ENCODE assay signal across 13 cellular contexts in genomic region chr12:56998981-56999380, GRCh38. TPM values are rescaled to one million over a fixed set of nuclear protein-coding genes. Genes with fewer than 3 reads are reported as not detected.
DNase-seq lines count a peak whose midpoint lies in the region; ATAC-seq, FAIRE-seq and TF ChIP-seq lines count a peak whose summit lies in the region.
"Had no signal": no experiment of that assay in that cellular context is flagged by ENCODE, and none has a peak within 500 bp of the region (broad histone marks: within the 10 kb centered on the region; RNA-seq: fewer than 3 reads in every experiment).

No MANE protein-coding gene starts in this region.

- H3K9me3 ChIP-seq in astrocyte (ENCODE audit: insufficient read depth, low read depth, low read length) (no peaks in the 10 kb centered on the region), HepG2 (ENCODE audit: low read length) (no peaks in the 10 kb centered on the region), WERI-Rb-1 (ENCODE audit: severe bottlenecking) (no peaks in the 10 kb centered on the region)

- H3K4me3 ChIP-seq in astrocyte (ENCODE audit: insufficient read depth, low read depth, low read length) (no peak overlapping the region), HepG2 (replicated peaks in 1 of 3; ENCODE audit: insufficient read depth in 1 of 3, low read depth in 2 of 3, low read length in 3 of 3) (no peak overlapping the region), WERI-Rb-1 (ENCODE audit: low read depth, low read length) (no peak overlapping the region)
- H3K4me3 ChIP-seq: skin epidermis had no signal

- no peaks in the 10 kb centered on the region for H3K27me3 ChIP-seq in astrocyte (ENCODE audit: insufficient read depth, low read length)
- no peaks in the 10 kb centered on the region; a peak in 1 of 5 replicates for H3K27me3 ChIP-seq in HepG2 (ENCODE audit: control insufficient read depth in 1 of 2, insufficient read depth in 2 of 2, low read length in 2 of 2)
- no peaks in the 10 kb centered on the region for H3K27me3 ChIP-seq in WERI-Rb-1 (ENCODE audit: insufficient read depth, low read depth, severe bottlenecking)

- H3K4me1 Mint-ChIP-seq in astrocyte (ENCODE audit: low read depth, unreplicated experiment) (peaks cover 18% of the 10 kb centered on the region), glutamatergic neuron (ENCODE audit: low read depth, unreplicated experiment) (peaks cover 32% of the 10 kb centered on the region)

- H3K27me3 Mint-ChIP-seq in astrocyte (ENCODE audit: low read depth, unreplicated experiment) (peaks cover 6% of the 10 kb centered on the region), glutamatergic neuron (ENCODE audit: unreplicated experiment) (peaks cover under 1% of the 10 kb centered on the region)

- TF ChIP-seq EP300 in HepG2 (IDR thresholded peaks at IDR 0.05; ENCODE audit: low read depth in 2 of 2, low read length in 2 of 2) (no peak), HepG2 (CRISPR knock-in tag; IDR thresholded peaks at IDR 0.05; ENCODE audit: borderline replicate concordance) (no peak)

- TF ChIP-seq CTCF in astrocyte (IDR thresholded peaks at IDR 0.05; ENCODE audit: insufficient read depth, low read depth, low read length) (no peak), HepG2 (CRISPR knock-in tag; IDR thresholded peaks at IDR 0.05) (no peak), WERI-Rb-1 (IDR thresholded peaks at IDR 0.05; ENCODE audit: low read depth, low read length) (no peak), glutamatergic neuron (IDR thresholded peaks at IDR 0.05; ENCODE audit: partially characterized antibody, unreplicated experiment) (no peak)

- no peaks in the 10 kb centered on the region for H3K4me1 ChIP-seq in astrocyte (ENCODE audit: insufficient read depth, low read length)
- H3K4me1 ChIP-seq in HepG2 (ENCODE audit: insufficient read depth, low read length): peaks cover 16% of the 10 kb centered on the region

- WGBS in HepG2 (ENCODE audit: low lambda C conversion rate): 83% methylated on average over 4 of the region's 4 CpGs

- in situ Hi-C loops in HepG2 (cut with HindIII; ENCODE audit: extremely low pct_ligation_motif_present, low pct_unique_long_range_greater_than_20kb): no loop called here

- H3K9ac ChIP-seq in astrocyte (ENCODE audit: low read length) (no peak overlapping the region), HepG2 (ENCODE audit: insufficient read depth, low read depth, low read length) (no peak overlapping the region)

- TF ChIP-seq POLR2A in GM12891 (IDR thresholded peaks at IDR 0.05; ENCODE audit: low read depth, low read length) (no peak), HepG2 (IDR thresholded peaks at IDR 0.05; ENCODE audit: insufficient read depth in 1 of 2, low read depth in 2 of 2, low read length in 2 of 2) (no peak)

- peaks cover 75% of the 10 kb centered on the region for H4K20me1 ChIP-seq in astrocyte (ENCODE audit: insufficient read depth, low read length)
- H4K20me1 ChIP-seq in HepG2 (ENCODE audit: insufficient read depth, low read length): peaks cover 4% of the 10 kb centered on the region

- H3K36me3 ChIP-seq in astrocyte (ENCODE audit: insufficient read depth, low read length) (peaks cover 27% of the 10 kb centered on the region), HepG2 (replicated peaks in 1 of 2; ENCODE audit: control insufficient read depth in 1 of 2, insufficient read depth in 2 of 2, low read length in 2 of 2) (peaks cover 8 to 26% of the 10 kb centered on the region in 2 experiments), WERI-Rb-1 (peaks cover 49% of the 10 kb centered on the region)

- H3K4me2 ChIP-seq in astrocyte (ENCODE audit: low read length) (no peak overlapping the region), HepG2 (ENCODE audit: low read depth, low read length) (no peak overlapping the region)

- H3K4me3 Mint-ChIP-seq in astrocyte (ENCODE audit: unreplicated experiment) (no peak overlapping the region), glutamatergic neuron (ENCODE audit: unreplicated experiment) (no peak overlapping the region)
- H3K4me3 Mint-ChIP-seq: brain had no signal

- H3K9me3 Mint-ChIP-seq in astrocyte (ENCODE audit: unreplicated experiment) (no peaks in the 10 kb centered on the region), glutamatergic neuron (ENCODE audit: unreplicated experiment) (peaks cover 4% of the 10 kb centered on the region)
- H3K9me3 Mint-ChIP-seq: brain had no signal

- FAIRE-seq in GM12891 (lab: Jason Lieb, UNC) (peak; percentile 94), astrocyte (lab: Jason Lieb, UNC) (peak; percentile 26), HepG2 (lab: Jason Lieb, UNC) (no peak)
- FAIRE-seq: HTR-8/SVneo had no signal

- H2AFZ ChIP-seq in astrocyte (ENCODE audit: low read depth, low read length): no peak overlapping the region
- no peak overlapping the region for H2AFZ ChIP-seq in HepG2 (ENCODE audit: low read length)

- POLR2A ChIA-PET in HepG2 (lab: Yijun Ruan, JAX): no interaction called here

- H3K36me3 Mint-ChIP-seq in astrocyte (ENCODE audit: low read depth, unreplicated experiment) (peaks cover 26% of the 10 kb centered on the region), glutamatergic neuron (ENCODE audit: unreplicated experiment) (peaks cover 10% of the 10 kb centered on the region)

- intact Hi-C loops in HepG2 (cut with micrococcal nuclease; ENCODE audit: unreplicated experiment): no loop called here

- CTCF ChIA-PET in HepG2 (lab: Yijun Ruan, JAX; ENCODE audit: low intra/inter-chr PET ratio, low total read pairs): no interaction called here

- ATAC-seq in GM21381 (IDR thresholded peaks at IDR 0.05; ENCODE audit: unreplicated experiment): peak; percentile 84
- peak; percentile 63 for ATAC-seq in HG03442 (IDR thresholded peaks at IDR 0.05; ENCODE audit: unreplicated experiment)
- no peak for ATAC-seq in HepG2

- H3K27ac ChIP-seq in astrocyte (ENCODE audit: low read depth, low read length): no peak overlapping the region
- H3K27ac ChIP-seq in HepG2 (ENCODE audit: extremely low read length, insufficient read depth, low read length): no peak overlapping the region
- no peak overlapping the region for H3K27ac ChIP-seq in WERI-Rb-1

- no peak for TF ChIP-seq RAD21 in HepG2 (CRISPR knock-in tag; IDR thresholded peaks at IDR 0.05)

- no peak overlapping the region for H3K27ac Mint-ChIP-seq in astrocyte (ENCODE audit: unreplicated experiment)
- no peak overlapping the region for H3K27ac Mint-ChIP-seq in glutamatergic neuron (ENCODE audit: unreplicated experiment)

- DNase-seq in GM12891 (ENCODE audit: insufficient read length, low spot score): peak; percentile 62
- DNase-seq in astrocyte (ENCODE audit: low read depth): no peak
- DNase-seq in HepG2 (ENCODE audit: low spot score): no peak
- no peak for DNase-seq in WERI-Rb-1
- no peak for DNase-seq in GF-D8 (lab: John Stamatoyannopoulos, UW)
- DNase-seq in glutamatergic neuron: no peak
- DNase-seq: DMS153 had no signal

- H3K79me2 ChIP-seq in astrocyte (ENCODE audit: insufficient read depth, low read length) (peaks cover 46% of the 10 kb centered on the region), HepG2 (ENCODE audit: insufficient read depth, low read length) (peaks cover 2% of the 10 kb centered on the region)

- no TSS peak for BruUV-seq in HepG2 (replicated peaks; lab: Mats Ljungman, UMichigan)

RNA-seq across cellular contexts. Expression of gene ZBTB39, which starts 7.4 kb away (rescaled TPM):
- 2.0 TPM for polyA plus RNA-seq in GM12891 (2012; ENCODE audit: low read depth, missing spikeins)
- total RNA-seq in astrocyte (8.4 and 9.8 TPM in 2 replicates), HepG2 (2016; rRNA removed; fragmentation: Illumina TruSeq; extraction: Trizol) (6.5 and 8.1 TPM in 2 replicates), glutamatergic neuron (ENCODE audit: unreplicated experiment) (23.5 TPM)
- 0.79 and 0.91 TPM in 2 replicates for total RNA-seq in HepG2 (2016; cell fraction: cytosol; rRNA removed; fragmentation: Illumina TruSeq; extraction: Trizol; ENCODE audit: low read depth)
- 6.5 and 7.2 TPM in 2 replicates for total RNA-seq in HepG2 (2016; cell fraction: insoluble cytoplasmic fraction; rRNA removed; fragmentation: Illumina TruSeq; extraction: Trizol)
- 3.6 and 4.0 TPM in 2 replicates for total RNA-seq in HepG2 (2016; cell fraction: membrane; rRNA removed; fragmentation: Illumina TruSeq; extraction: Trizol)
- total RNA-seq in HepG2 (2016; cell fraction: nucleus; rRNA removed; fragmentation: Illumina TruSeq; extraction: Trizol): 5.7 and 6.7 TPM in 2 replicates
- 6.4 and 6.9 TPM in 2 replicates for polyA plus RNA-seq in HepG2 (2011; rRNA removed)
- polyA plus RNA-seq in HepG2 (2011; cell fraction: cytosol; rRNA removed): 4.9 and 5.8 TPM in 2 replicates
- 7.9 and 8.5 TPM in 2 replicates for polyA plus RNA-seq in HepG2 (2011; cell fraction: nucleus; rRNA removed)
- polyA plus RNA-seq in HepG2 (2012): 4.4 and 4.7 TPM in 2 replicates
- polyA plus RNA-seq in HepG2 (2016; cell fraction: cytosol; fragmentation: Illumina TruSeq; extraction: Trizol; ENCODE audit: low read depth): 0.19 and 0.26 TPM in 2 replicates
- polyA plus RNA-seq in HepG2 (2016; cell fraction: insoluble cytoplasmic fraction; fragmentation: Illumina TruSeq; extraction: Trizol; ENCODE audit: low read depth): 4.5 and 5.7 TPM in 2 replicates
- polyA plus RNA-seq in HepG2 (2016; cell fraction: membrane; fragmentation: Illumina TruSeq; extraction: Trizol; ENCODE audit: low read depth): 1.3 and 1.5 TPM in 2 replicates
- 7.1 and 8.3 TPM in 2 replicates for polyA plus RNA-seq in HepG2 (2016; cell fraction: nucleus; fragmentation: Illumina TruSeq; extraction: Trizol; ENCODE audit: insufficient read depth, low read depth)
- 10.0 and 11.4 TPM in 2 replicates for polyA minus RNA-seq in HepG2 (2011; rRNA and poly(A)+ RNA removed; ENCODE audit: low replicate concordance)
- 6.2 and 6.7 TPM in 2 replicates for polyA minus RNA-seq in HepG2 (2011; cell fraction: cytosol; rRNA and poly(A)+ RNA removed)
- 8.6 and 10.3 TPM in 2 replicates for polyA minus RNA-seq in HepG2 (2011; cell fraction: nucleus; rRNA and poly(A)+ RNA removed)

RNA-seq across cellular contexts. Expression of gene TAC3, which starts 17.3 kb away (rescaled TPM):
- 0.27 TPM for polyA plus RNA-seq in GM12891 (2012; ENCODE audit: low read depth, missing spikeins)
- total RNA-seq in astrocyte (1.3 and 2.5 TPM in 2 replicates), HepG2 (2016; rRNA removed; fragmentation: Illumina TruSeq; extraction: Trizol) (0.15 TPM in 1 of 2 replicates, not detected in the other), glutamatergic neuron (ENCODE audit: unreplicated experiment) (0.74 TPM)
- not detected in 2 replicates for total RNA-seq in HepG2 (2016; cell fraction: cytosol; rRNA removed; fragmentation: Illumina TruSeq; extraction: Trizol; ENCODE audit: low read depth)
- total RNA-seq in HepG2 (2016; cell fraction: insoluble cytoplasmic fraction; rRNA removed; fragmentation: Illumina TruSeq; extraction: Trizol): 0.19 TPM in 1 of 2 replicates, not detected in the other
- not detected in 2 replicates for total RNA-seq in HepG2 (2016; cell fraction: membrane; rRNA removed; fragmentation: Illumina TruSeq; extraction: Trizol)
- not detected in 2 replicates for total RNA-seq in HepG2 (2016; cell fraction: nucleus; rRNA removed; fragmentation: Illumina TruSeq; extraction: Trizol)
- polyA plus RNA-seq in HepG2 (2011; rRNA removed): 0.13 and 0.25 TPM in 2 replicates
- polyA plus RNA-seq in HepG2 (2011; cell fraction: cytosol; rRNA removed): 0.14 TPM in 1 of 2 replicates, not detected in the other
- 0.59 and 0.64 TPM in 2 replicates for polyA plus RNA-seq in HepG2 (2011; cell fraction: nucleus; rRNA removed)
- polyA plus RNA-seq in HepG2 (2012): 0.21 TPM in 1 of 2 replicates, not detected in the other
- polyA plus RNA-seq in HepG2 (2016; cell fraction: cytosol; fragmentation: Illumina TruSeq; extraction: Trizol; ENCODE audit: low read depth): not detected in 2 replicates
- polyA plus RNA-seq in HepG2 (2016; cell fraction: insoluble cytoplasmic fraction; fragmentation: Illumina TruSeq; extraction: Trizol; ENCODE audit: low read depth): 0.43 TPM in 1 of 2 replicates, not detected in the other
- polyA plus RNA-seq in HepG2 (2016; cell fraction: membrane; fragmentation: Illumina TruSeq; extraction: Trizol; ENCODE audit: low read depth): not detected in 2 replicates
- polyA plus RNA-seq in HepG2 (2016; cell fraction: nucleus; fragmentation: Illumina TruSeq; extraction: Trizol; ENCODE audit: insufficient read depth, low read depth): 1.00 TPM in 1 of 2 replicates, not detected in the other
- polyA minus RNA-seq in HepG2 (2011; rRNA and poly(A)+ RNA removed; ENCODE audit: low replicate concordance): not detected in 2 replicates
- not detected in 2 replicates for polyA minus RNA-seq in HepG2 (2011; cell fraction: cytosol; rRNA and poly(A)+ RNA removed)
- not detected in 2 replicates for polyA minus RNA-seq in HepG2 (2011; cell fraction: nucleus; rRNA and poly(A)+ RNA removed)
- total RNA-seq: RPMI7951 had no signal

RNA-seq across cellular contexts. Expression of gene RDH16, which starts 41.6 kb away (rescaled TPM):
- polyA plus RNA-seq in GM12891 (2012; ENCODE audit: low read depth, missing spikeins): 0.04 TPM
- 0.31 and 0.32 TPM in 2 replicates for total RNA-seq in astrocyte
- 0.07 and 0.13 TPM in 2 replicates for total RNA-seq in HepG2 (2016; rRNA removed; fragmentation: Illumina TruSeq; extraction: Trizol)
- total RNA-seq in HepG2 (2016; cell fraction: cytosol; rRNA removed; fragmentation: Illumina TruSeq; extraction: Trizol; ENCODE audit: low read depth): not detected in 2 replicates
- 0.09 and 0.22 TPM in 2 replicates for total RNA-seq in HepG2 (2016; cell fraction: insoluble cytoplasmic fraction; rRNA removed; fragmentation: Illumina TruSeq; extraction: Trizol)
- total RNA-seq in HepG2 (2016; cell fraction: membrane; rRNA removed; fragmentation: Illumina TruSeq; extraction: Trizol): 0.07 and 0.09 TPM in 2 replicates
- total RNA-seq in HepG2 (2016; cell fraction: nucleus; rRNA removed; fragmentation: Illumina TruSeq; extraction: Trizol): 0.34 TPM in 1 of 2 replicates, not detected in the other
- polyA plus RNA-seq in HepG2 (2011; rRNA removed): 0.05 TPM in 2 replicates
- 0.04 and 0.05 TPM in 2 replicates for polyA plus RNA-seq in HepG2 (2011; cell fraction: cytosol; rRNA removed)
- 0.23 and 0.26 TPM in 2 replicates for polyA plus RNA-seq in HepG2 (2011; cell fraction: nucleus; rRNA removed)
- 0.09 and 0.50 TPM in 2 replicates for polyA plus RNA-seq in HepG2 (2012)
- polyA plus RNA-seq in HepG2 (2016; cell fraction: cytosol; fragmentation: Illumina TruSeq; extraction: Trizol; ENCODE audit: low read depth): 0.09 TPM in 1 of 2 replicates, not detected in the other
- 0.19 TPM in 1 of 2 replicates, not detected in the other for polyA plus RNA-seq in HepG2 (2016; cell fraction: insoluble cytoplasmic fraction; fragmentation: Illumina TruSeq; extraction: Trizol; ENCODE audit: low read depth)
- 0.08 and 0.13 TPM in 2 replicates for polyA plus RNA-seq in HepG2 (2016; cell fraction: membrane; fragmentation: Illumina TruSeq; extraction: Trizol; ENCODE audit: low read depth)
- 0.25 and 0.44 TPM in 2 replicates for polyA plus RNA-seq in HepG2 (2016; cell fraction: nucleus; fragmentation: Illumina TruSeq; extraction: Trizol; ENCODE audit: insufficient read depth, low read depth)
- polyA minus RNA-seq in HepG2 (2011; rRNA and poly(A)+ RNA removed; ENCODE audit: low replicate concordance): 0.18 TPM in 1 of 2 replicates, not detected in the other
- not detected in 2 replicates for polyA minus RNA-seq in HepG2 (2011; cell fraction: cytosol; rRNA and poly(A)+ RNA removed)
- 0.13 and 0.37 TPM in 2 replicates for polyA minus RNA-seq in HepG2 (2011; cell fraction: nucleus; rRNA and poly(A)+ RNA removed)
- total RNA-seq in glutamatergic neuron (ENCODE audit: unreplicated experiment): 0.74 TPM
- total RNA-seq: RPMI7951 had no signal

RNA-seq across cellular contexts. Expression of gene MYO1A, which starts 50.9 kb away (rescaled TPM):
- 0.21 TPM for polyA plus RNA-seq in GM12891 (2012; ENCODE audit: low read depth, missing spikeins)
- total RNA-seq in astrocyte (0.34 TPM in 1 of 2 replicates, not detected in the other), HepG2 (2016; rRNA removed; fragmentation: Illumina TruSeq; extraction: Trizol) (5.3 TPM in 2 replicates), glutamatergic neuron (ENCODE audit: unreplicated experiment) (0.64 TPM)
- 0.61 and 0.62 TPM in 2 replicates for total RNA-seq in HepG2 (2016; cell fraction: cytosol; rRNA removed; fragmentation: Illumina TruSeq; extraction: Trizol; ENCODE audit: low read depth)
- 2.6 and 4.1 TPM in 2 replicates for total RNA-seq in HepG2 (2016; cell fraction: insoluble cytoplasmic fraction; rRNA removed; fragmentation: Illumina TruSeq; extraction: Trizol)
- 0.69 and 0.71 TPM in 2 replicates for total RNA-seq in HepG2 (2016; cell fraction: membrane; rRNA removed; fragmentation: Illumina TruSeq; extraction: Trizol)
- 2.9 and 4.9 TPM in 2 replicates for total RNA-seq in HepG2 (2016; cell fraction: nucleus; rRNA removed; fragmentation: Illumina TruSeq; extraction: Trizol)
- polyA plus RNA-seq in HepG2 (2011; rRNA removed): 6.0 and 10.6 TPM in 2 replicates
- 2.8 and 3.1 TPM in 2 replicates for polyA plus RNA-seq in HepG2 (2011; cell fraction: cytosol; rRNA removed)
- 26.7 and 34.0 TPM in 2 replicates for polyA plus RNA-seq in HepG2 (2011; cell fraction: nucleus; rRNA removed)
- 6.9 and 13.6 TPM in 2 replicates for polyA plus RNA-seq in HepG2 (2012)
- 0.20 and 0.40 TPM in 2 replicates for polyA plus RNA-seq in HepG2 (2016; cell fraction: cytosol; fragmentation: Illumina TruSeq; extraction: Trizol; ENCODE audit: low read depth)
- polyA plus RNA-seq in HepG2 (2016; cell fraction: insoluble cytoplasmic fraction; fragmentation: Illumina TruSeq; extraction: Trizol; ENCODE audit: low read depth): 2.6 TPM in 2 replicates
- 0.34 and 1.5 TPM in 2 replicates for polyA plus RNA-seq in HepG2 (2016; cell fraction: membrane; fragmentation: Illumina TruSeq; extraction: Trizol; ENCODE audit: low read depth)
- polyA plus RNA-seq in HepG2 (2016; cell fraction: nucleus; fragmentation: Illumina TruSeq; extraction: Trizol; ENCODE audit: insufficient read depth, low read depth): 7.9 and 10.3 TPM in 2 replicates
- polyA minus RNA-seq in HepG2 (2011; rRNA and poly(A)+ RNA removed; ENCODE audit: low replicate concordance): 0.28 and 14.9 TPM in 2 replicates
- 2.3 and 3.9 TPM in 2 replicates for polyA minus RNA-seq in HepG2 (2011; cell fraction: cytosol; rRNA and poly(A)+ RNA removed)
- 11.2 and 13.8 TPM in 2 replicates for polyA minus RNA-seq in HepG2 (2011; cell fraction: nucleus; rRNA and poly(A)+ RNA removed)
- total RNA-seq: RPMI7951 had no signal
